Comparison of ENCODE assay signal across 1 cellular context in the genomic region with DNA sequence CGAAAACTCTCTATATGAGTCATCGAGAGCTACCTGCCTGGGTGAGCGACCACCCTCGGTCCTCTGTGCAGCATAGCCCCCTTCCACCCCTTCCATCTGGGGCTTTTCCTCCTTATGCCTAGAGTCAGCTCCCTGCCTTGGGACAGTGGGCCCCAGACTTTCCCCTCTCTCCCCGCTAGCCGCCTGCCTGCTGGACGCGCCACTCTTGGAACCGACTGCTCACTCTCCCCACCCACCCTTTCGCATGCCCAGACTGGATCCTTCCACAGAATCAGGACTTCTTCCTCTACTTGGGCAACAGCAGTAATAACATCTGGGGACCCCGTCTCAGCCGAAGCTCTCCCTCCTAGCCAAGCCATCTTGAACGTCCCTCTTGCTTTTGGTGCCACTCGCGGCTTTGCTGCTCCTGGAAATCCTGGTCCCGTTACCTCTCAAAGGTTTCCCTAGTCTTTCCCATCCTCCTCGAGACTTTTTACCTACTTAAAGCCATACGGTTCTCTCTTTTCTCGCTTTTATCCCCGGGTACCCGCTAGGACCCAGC.
TF ChIP-seq lines count a peak whose summit lies in the region.

No MANE protein-coding gene starts in this region.

TF ChIP-seq in GM23338, 12 proteins besides CTCF, POLR2A, EP300 and RAD21 (continued from another document):
- TF ChIP-seq, protein P1, sequence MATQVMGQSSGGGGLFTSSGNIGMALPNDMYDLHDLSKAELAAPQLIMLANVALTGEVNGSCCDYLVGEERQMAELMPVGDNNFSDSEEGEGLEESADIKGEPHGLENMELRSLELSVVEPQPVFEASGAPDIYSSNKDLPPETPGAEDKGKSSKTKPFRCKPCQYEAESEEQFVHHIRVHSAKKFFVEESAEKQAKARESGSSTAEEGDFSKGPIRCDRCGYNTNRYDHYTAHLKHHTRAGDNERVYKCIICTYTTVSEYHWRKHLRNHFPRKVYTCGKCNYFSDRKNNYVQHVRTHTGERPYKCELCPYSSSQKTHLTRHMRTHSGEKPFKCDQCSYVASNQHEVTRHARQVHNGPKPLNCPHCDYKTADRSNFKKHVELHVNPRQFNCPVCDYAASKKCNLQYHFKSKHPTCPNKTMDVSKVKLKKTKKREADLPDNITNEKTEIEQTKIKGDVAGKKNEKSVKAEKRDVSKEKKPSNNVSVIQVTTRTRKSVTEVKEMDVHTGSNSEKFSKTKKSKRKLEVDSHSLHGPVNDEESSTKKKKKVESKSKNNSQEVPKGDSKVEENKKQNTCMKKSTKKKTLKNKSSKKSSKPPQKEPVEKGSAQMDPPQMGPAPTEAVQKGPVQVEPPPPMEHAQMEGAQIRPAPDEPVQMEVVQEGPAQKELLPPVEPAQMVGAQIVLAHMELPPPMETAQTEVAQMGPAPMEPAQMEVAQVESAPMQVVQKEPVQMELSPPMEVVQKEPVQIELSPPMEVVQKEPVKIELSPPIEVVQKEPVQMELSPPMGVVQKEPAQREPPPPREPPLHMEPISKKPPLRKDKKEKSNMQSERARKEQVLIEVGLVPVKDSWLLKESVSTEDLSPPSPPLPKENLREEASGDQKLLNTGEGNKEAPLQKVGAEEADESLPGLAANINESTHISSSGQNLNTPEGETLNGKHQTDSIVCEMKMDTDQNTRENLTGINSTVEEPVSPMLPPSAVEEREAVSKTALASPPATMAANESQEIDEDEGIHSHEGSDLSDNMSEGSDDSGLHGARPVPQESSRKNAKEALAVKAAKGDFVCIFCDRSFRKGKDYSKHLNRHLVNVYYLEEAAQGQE (IDR thresholded peaks at IDR 0.05; ENCODE audit: unreplicated experiment): no peak
